In the genomic region with DNA sequence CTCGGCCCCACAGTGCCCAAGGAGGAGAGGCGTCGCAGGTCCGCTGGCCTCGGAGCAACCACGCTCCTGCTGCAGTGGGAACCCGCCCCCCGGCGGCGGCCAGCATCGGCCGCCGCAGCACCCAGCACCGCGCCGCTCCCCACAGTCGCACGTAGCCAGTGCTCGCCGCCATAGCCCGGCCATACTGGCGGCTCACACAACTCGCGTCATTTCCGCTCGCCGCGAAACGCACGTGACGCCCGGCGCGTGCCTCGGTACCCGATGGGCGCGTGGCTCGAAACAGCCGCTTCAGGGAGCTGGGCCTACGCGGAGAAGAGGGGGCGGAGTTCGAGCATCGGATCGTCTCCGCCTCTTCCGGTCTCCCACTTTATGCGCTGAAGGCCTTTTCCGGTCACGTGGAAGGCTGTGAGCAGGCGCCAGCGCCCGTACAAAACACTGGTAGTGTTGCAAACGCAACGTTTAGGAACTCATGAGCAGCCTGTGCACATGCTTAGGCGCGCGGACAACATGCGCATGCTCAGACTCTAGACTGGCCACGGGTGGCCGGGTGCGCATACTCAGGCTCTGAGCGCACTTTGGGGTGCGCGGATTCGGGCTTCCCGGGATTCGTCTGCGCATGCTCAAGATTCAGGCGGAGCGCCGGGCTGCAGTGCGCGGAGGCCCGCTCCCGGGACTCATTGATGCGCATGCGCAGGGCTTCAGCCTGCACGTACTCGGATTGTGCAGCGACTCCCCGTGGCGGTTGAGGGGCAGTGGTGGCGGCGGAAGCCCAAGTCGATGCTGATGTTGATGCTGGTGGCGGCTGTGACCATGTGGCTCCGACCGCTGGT, we compare ENCODE assay signal across 1 cellular context.
A peak's percentile ranks its signal among the peaks of the same experiment; 100 is the strongest.
TF ChIP-seq lines count a peak whose summit lies in the region.

A gene with protein sequence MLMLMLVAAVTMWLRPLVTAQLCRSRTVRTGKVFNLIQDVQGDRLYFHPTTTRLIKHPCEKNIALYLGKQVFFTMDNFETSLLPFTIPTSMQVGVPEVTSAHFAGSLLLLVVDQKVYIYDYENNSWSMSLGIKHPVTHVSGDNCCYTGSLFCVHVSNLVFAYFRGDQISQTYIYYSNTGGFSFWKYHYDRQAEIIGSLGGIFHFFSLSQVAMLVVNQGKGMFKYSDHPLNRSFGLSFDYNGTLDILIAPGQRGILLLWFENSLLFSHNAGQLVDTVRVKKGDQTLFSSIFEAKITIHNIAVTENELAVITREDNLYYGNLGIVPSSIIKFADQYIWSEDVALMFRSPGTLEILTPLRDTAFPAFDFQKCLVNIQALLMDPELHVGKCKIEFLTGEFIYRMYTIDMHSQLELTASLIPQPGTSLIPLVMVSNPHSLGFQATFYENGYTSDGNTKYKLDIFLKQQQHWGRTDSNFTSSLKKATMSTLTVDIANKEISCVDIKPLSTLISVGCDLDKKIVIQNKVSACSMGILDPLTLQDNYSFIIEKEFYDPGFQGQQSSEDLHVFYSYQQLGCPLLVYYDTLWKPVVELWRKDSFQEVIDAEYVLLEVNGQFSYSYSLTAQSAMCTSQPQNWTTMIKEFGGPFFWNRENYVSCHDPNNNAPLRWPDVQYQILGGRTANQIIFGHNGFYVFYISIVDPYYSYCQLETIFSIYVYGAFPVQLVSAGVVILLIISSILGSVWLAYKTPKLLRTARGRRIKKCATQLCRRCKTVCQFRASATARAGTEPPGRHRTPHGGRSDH (plus strand): TSS at position 677 of the 830 bp plus-strand sequence. CDS start 101 bp downstream, at position 778.
A gene with protein sequence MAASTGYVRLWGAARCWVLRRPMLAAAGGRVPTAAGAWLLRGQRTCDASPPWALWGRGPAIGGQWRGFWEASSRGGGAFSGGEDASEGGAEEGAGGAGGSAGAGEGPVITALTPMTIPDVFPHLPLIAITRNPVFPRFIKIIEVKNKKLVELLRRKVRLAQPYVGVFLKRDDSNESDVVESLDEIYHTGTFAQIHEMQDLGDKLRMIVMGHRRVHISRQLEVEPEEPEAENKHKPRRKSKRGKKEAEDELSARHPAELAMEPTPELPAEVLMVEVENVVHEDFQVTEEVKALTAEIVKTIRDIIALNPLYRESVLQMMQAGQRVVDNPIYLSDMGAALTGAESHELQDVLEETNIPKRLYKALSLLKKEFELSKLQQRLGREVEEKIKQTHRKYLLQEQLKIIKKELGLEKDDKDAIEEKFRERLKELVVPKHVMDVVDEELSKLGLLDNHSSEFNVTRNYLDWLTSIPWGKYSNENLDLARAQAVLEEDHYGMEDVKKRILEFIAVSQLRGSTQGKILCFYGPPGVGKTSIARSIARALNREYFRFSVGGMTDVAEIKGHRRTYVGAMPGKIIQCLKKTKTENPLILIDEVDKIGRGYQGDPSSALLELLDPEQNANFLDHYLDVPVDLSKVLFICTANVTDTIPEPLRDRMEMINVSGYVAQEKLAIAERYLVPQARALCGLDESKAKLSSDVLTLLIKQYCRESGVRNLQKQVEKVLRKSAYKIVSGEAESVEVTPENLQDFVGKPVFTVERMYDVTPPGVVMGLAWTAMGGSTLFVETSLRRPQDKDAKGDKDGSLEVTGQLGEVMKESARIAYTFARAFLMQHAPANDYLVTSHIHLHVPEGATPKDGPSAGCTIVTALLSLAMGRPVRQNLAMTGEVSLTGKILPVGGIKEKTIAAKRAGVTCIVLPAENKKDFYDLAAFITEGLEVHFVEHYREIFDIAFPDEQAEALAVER (minus strand): TSS at position 186 of the 830 bp plus-strand sequence. CDS start 14 bp downstream, at position 172.

TF ChIP-seq in A549, 52 proteins besides CTCF, POLR2A, EP300 and RAD21 (continued from another document):
- TF ChIP-seq, protein P1, sequence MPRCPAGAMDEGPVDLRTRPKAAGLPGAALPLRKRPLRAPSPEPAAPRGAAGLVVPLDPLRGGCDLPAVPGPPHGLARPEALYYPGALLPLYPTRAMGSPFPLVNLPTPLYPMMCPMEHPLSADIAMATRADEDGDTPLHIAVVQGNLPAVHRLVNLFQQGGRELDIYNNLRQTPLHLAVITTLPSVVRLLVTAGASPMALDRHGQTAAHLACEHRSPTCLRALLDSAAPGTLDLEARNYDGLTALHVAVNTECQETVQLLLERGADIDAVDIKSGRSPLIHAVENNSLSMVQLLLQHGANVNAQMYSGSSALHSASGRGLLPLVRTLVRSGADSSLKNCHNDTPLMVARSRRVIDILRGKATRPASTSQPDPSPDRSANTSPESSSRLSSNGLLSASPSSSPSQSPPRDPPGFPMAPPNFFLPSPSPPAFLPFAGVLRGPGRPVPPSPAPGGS (IDR thresholded peaks at IDR 0.05), result peak; percentile 43; the same call in 1 of the 3 replicates
- TF ChIP-seq, protein P2, sequence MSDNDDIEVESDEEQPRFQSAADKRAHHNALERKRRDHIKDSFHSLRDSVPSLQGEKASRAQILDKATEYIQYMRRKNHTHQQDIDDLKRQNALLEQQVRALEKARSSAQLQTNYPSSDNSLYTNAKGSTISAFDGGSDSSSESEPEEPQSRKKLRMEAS (IDR thresholded peaks at IDR 0.05), result peak; percentile 98
- TF ChIP-seq SMC3 (IDR thresholded peaks at IDR 0.05) (0 out of 3 replicates have a peak, but pooled peaks have one; percentile 13), KDM5A (IDR thresholded peaks at IDR 0.05) (peak; percentile 97), FOXS1 (CRISPR knock-in tag; IDR thresholded peaks at IDR 0.05) (no peak), BHLHE40 (IDR thresholded peaks at IDR 0.05; ENCODE audit: low read depth, low read length) (peak; percentile 97), MYC (IDR thresholded peaks at IDR 0.05; ENCODE audit: borderline replicate concordance, low read length) (peak; percentile 93), NPAS2 (CRISPR knock-in tag; IDR thresholded peaks at IDR 0.05; ENCODE audit: borderline replicate concordance) (peak; percentile 70), PHF8 (IDR thresholded peaks at IDR 0.05; ENCODE audit: borderline replicate concordance, low read depth) (peak; percentile 86; the same call in 1 of the 2 replicates)
- TF ChIP-seq, protein P3, sequence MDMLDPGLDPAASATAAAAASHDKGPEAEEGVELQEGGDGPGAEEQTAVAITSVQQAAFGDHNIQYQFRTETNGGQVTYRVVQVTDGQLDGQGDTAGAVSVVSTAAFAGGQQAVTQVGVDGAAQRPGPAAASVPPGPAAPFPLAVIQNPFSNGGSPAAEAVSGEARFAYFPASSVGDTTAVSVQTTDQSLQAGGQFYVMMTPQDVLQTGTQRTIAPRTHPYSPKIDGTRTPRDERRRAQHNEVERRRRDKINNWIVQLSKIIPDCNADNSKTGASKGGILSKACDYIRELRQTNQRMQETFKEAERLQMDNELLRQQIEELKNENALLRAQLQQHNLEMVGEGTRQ (IDR thresholded peaks at IDR 0.05), result peak; percentile 98
- TF ChIP-seq, protein P4, sequence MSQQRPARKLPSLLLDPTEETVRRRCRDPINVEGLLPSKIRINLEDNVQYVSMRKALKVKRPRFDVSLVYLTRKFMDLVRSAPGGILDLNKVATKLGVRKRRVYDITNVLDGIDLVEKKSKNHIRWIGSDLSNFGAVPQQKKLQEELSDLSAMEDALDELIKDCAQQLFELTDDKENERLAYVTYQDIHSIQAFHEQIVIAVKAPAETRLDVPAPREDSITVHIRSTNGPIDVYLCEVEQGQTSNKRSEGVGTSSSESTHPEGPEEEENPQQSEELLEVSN (IDR thresholded peaks at IDR 0.05; ENCODE audit: borderline replicate concordance, low read depth), result peak; percentile 75
